Comparison of ENCODE assay signal across 8 cellular contexts in genomic region chr17:68383443-68384321, GRCh38.
DNase-seq lines count a peak whose midpoint lies in the region; ATAC-seq, FAIRE-seq and TF ChIP-seq lines count a peak whose summit lies in the region.

No MANE protein-coding gene starts in this region.

- TF ChIP-seq CTCF in epithelial cell of proximal tubule (conservative IDR thresholded peaks at IDR 0.05; ENCODE audit: low read depth, low read length): no peak

- ATAC-seq in GM18511 (IDR thresholded peaks at IDR 0.05; ENCODE audit: unreplicated experiment) (no peak), GM21529 (IDR thresholded peaks at IDR 0.05; ENCODE audit: unreplicated experiment) (no peak)

- DNase-seq in EH (ENCODE audit: low read depth) (peak; percentile 82), RCC 7860 (ENCODE audit: low spot score) (peak; percentile 56), epithelial cell of proximal tubule (ENCODE audit: low read depth) (peak; percentile 65), pulmonary artery endothelial cell (ENCODE audit: low read depth, low spot score) (peak; percentile 78), NCI-H2196 treated with DMSO at 0.1 percent for 48 hours (lab: John Stamatoyannopoulos, UW; ENCODE audit: unreplicated experiment) (no peak)
- DNase-seq in stimulated activated CD4-positive, alpha-beta T cell treated with anti-CD3 and anti-CD28 coated beads, Interleukin-2, amount 100 ng/mL, for 48 hours: no peak

- no peak overlapping the region for H3K4me3 ChIP-seq in epithelial cell of proximal tubule (ENCODE audit: low read depth, low read length)

- no peak for FAIRE-seq in RCC 7860 (lab: Jason Lieb, UNC)

Comparison
In these comparisons a context has a peak if more than half of its experiments do, and no peak if none do; other contexts are left out.
1. DNase-seq: peak in EH (single experiment), RCC 7860 (single experiment), epithelial cell of proximal tubule (single experiment) and pulmonary artery endothelial cell (single experiment); none in NCI-H2196 treated with DMSO at 0.1 percent for 48 hours (single experiment) and stimulated activated CD4-positive, alpha-beta T cell treated with anti-CD3 and anti-CD28 coated beads, Interleukin-2, amount 100 ng/mL, for 48 hours (0 of 2).